1 cellular context compared by ENCODE assay signal in the genomic region with DNA sequence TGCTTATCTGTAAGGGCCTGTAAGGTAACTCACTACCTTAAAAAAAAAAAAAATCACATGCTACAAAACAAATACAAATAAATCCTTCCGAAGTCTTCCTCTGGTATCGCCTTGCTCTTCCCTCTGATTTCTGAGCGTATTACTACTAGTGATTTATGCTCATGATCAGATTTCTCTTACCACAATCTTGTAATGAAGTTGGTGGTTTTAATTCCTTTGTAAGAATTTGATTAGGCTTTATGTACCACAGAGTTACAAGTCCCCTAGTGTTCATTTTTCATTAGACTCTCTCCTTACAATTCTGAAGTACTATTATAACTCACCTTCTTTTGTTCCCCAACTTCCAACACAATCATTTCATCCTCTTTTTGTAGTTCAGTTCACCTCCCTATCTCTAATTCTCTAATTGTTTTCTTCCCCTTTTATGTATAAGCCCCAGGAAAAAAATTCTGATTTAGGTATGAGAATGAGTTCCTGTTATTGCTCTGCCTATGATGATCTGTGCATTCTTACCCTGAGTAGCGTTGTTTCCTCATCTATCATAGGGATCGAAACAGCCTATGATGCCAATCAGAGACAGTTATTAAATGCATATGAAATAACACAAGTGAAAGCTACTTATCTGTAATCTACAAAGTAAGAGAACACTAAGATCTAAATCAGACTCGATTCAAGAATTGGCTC.
TF ChIP-seq lines count a peak whose summit lies in the region.

No MANE protein-coding gene starts in this region.

TF ChIP-seq in HCT116, 20 proteins besides CTCF, POLR2A, EP300 and RAD21:
- TF ChIP-seq, protein P1, sequence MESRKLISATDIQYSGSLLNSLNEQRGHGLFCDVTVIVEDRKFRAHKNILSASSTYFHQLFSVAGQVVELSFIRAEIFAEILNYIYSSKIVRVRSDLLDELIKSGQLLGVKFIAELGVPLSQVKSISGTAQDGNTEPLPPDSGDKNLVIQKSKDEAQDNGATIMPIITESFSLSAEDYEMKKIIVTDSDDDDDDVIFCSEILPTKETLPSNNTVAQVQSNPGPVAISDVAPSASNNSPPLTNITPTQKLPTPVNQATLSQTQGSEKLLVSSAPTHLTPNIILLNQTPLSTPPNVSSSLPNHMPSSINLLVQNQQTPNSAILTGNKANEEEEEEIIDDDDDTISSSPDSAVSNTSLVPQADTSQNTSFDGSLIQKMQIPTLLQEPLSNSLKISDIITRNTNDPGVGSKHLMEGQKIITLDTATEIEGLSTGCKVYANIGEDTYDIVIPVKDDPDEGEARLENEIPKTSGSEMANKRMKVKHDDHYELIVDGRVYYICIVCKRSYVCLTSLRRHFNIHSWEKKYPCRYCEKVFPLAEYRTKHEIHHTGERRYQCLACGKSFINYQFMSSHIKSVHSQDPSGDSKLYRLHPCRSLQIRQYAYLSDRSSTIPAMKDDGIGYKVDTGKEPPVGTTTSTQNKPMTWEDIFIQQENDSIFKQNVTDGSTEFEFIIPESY (IDR thresholded peaks at IDR 0.05; ENCODE audit: extremely low read depth, insufficient replicate concordance, low read length): no peak
- TF ChIP-seq ZFX (IDR thresholded peaks at IDR 0.05) (no peak), YY1 (IDR thresholded peaks at IDR 0.05; ENCODE audit: extremely low read depth, insufficient replicate concordance, low read depth, low read length) (no peak), EGR1 (IDR thresholded peaks at IDR 0.05; ENCODE audit: low read depth) (no peak)
- TF ChIP-seq, protein P2, sequence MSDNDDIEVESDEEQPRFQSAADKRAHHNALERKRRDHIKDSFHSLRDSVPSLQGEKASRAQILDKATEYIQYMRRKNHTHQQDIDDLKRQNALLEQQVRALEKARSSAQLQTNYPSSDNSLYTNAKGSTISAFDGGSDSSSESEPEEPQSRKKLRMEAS (IDR thresholded peaks at IDR 0.05): no peak
